ENCODE assay signal across 8 cellular contexts in the genomic region with DNA sequence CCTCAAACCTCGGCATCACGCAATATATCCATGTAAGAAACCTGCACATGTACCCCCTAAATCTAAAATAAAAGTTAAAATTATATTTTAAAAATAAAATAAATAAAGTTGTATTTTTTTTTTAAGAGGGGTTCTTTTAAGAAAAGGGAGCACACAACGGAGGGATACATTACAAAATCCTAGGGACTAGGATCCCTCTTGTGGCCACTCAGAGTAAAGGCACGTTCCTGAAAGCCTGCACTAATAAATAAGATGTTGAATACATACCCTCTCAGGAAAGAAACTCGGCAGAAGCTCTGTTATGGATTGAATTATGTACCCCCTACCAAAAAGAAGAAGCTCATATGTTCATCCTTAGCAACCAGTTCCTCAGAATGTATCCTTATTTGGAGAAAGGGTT. TPM values are rescaled to one million over a fixed set of nuclear protein-coding genes. Genes with fewer than 3 reads are reported as not detected.
DNase-seq lines count a peak whose midpoint lies in the region; ATAC-seq and TF ChIP-seq lines count a peak whose summit lies in the region.

No MANE protein-coding gene starts in this region.

- peak; percentile 86 for ATAC-seq in GM19467 (IDR thresholded peaks at IDR 0.05; ENCODE audit: unreplicated experiment)
- ATAC-seq in GM19023 (IDR thresholded peaks at IDR 0.05; ENCODE audit: unreplicated experiment) = no peak

- H3K4me1 Mint-ChIP-seq in osteocyte (ENCODE audit: unreplicated experiment) = no peaks in the 10 kb centered on the region

- H3K36me3 Mint-ChIP-seq in osteocyte (ENCODE audit: unreplicated experiment) = no peaks in the 10 kb centered on the region

- H3K9me3 Mint-ChIP-seq in osteocyte (ENCODE audit: unreplicated experiment) = no peaks in the 10 kb centered on the region

- H3K27ac Mint-ChIP-seq in osteocyte (ENCODE audit: unreplicated experiment) = no peak overlapping the region

- peak; percentile 48 for DNase-seq in DMS53 (lab: John Stamatoyannopoulos, UW)
- peak; percentile 2 for DNase-seq in NCI-H2029 treated with DMSO at 0.1 percent for 48 hours (lab: John Stamatoyannopoulos, UW)
- peak; percentile 21 for DNase-seq in cerebellum (ENCODE audit: low spot score)
- DNase-seq in osteocyte (ENCODE audit: extremely low spot score, unreplicated experiment) = no peak
- DNase-seq in activated effector memory CD4-positive, alpha-beta T cell treated with anti-CD3 and anti-CD28 coated beads, Interleukin-2, amount 50 U/mL, for 16 hours = no peak
- DNase-seq in posterior cingulate gyrus = no peak

- TF ChIP-seq CTCF in osteocyte (IDR thresholded peaks at IDR 0.05) = peak; percentile 75

- peaks cover 44% of the 10 kb centered on the region for H3K27me3 Mint-ChIP-seq in osteocyte (ENCODE audit: unreplicated experiment)

- no peak overlapping the region for H3K4me3 Mint-ChIP-seq in osteocyte (ENCODE audit: unreplicated experiment)

- intact Hi-C loops in posterior cingulate gyrus (cut with DNase I) = no loop called here

RNA-seq across cellular contexts. Expression of gene PRDX4, which starts 50.9 kb away (rescaled TPM):
- 38.9 TPM for total RNA-seq in cerebellum
- 299 and 304 TPM in 2 replicates for total RNA-seq in osteocyte

Comparison
In these comparisons a context has a peak if more than half of its experiments do, and no peak if none do; other contexts are left out.
1. DNase-seq: peak in DMS53 (single experiment), NCI-H2029 treated with DMSO at 0.1 percent for 48 hours (single experiment) and cerebellum (single experiment); none in osteocyte (single experiment), activated effector memory CD4-positive, alpha-beta T cell treated with anti-CD3 and anti-CD28 coated beads, Interleukin-2, amount 50 U/mL, for 16 hours (single experiment) and posterior cingulate gyrus (0 of 10).